ENCODE assay signal across 1 cellular context in the genomic region with DNA sequence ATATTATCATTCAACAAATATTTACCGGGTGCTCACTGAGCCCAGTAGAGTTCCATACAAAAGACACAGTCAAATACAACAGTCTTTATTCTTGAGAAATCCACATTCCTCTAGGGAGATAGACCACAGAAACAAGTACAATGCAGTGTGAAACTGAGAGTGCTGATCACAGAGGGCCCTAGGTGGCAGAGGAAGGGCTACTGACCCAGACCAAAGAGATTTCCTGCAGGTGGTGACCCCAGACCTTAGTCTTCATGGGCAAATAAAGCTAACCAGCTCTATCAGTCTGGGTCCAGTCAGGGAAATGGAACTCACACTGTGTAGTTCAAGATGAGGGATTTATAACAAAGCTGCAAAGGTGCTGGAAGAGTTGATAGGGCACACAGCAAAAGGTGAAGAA.
TF ChIP-seq lines count a peak whose summit lies in the region.

No MANE protein-coding gene starts in this region.

TF ChIP-seq in H1, 55 proteins besides CTCF, POLR2A, EP300 and RAD21:
- TF ChIP-seq CBX8 (IDR thresholded peaks at IDR 0.05; ENCODE audit: borderline replicate concordance, low read depth, low read length) (no peak), TCF12 (IDR thresholded peaks at IDR 0.05; ENCODE audit: low read depth, low read length) (no peak), TAF7 (optimal IDR thresholded peaks at IDR 0.05; ENCODE audit: borderline replicate concordance, low read depth, low read length) (no peak), SAP30 (IDR thresholded peaks at IDR 0.05; ENCODE audit: insufficient read depth, insufficient replicate concordance, low read length) (no peak), ZNF274 (IDR thresholded peaks at IDR 0.05; ENCODE audit: borderline replicate concordance, extremely low read depth, low read length) (no peak), TEAD4 (IDR thresholded peaks at IDR 0.05; ENCODE audit: low read depth, low read length) (no peak), YY1 (IDR thresholded peaks at IDR 0.05; ENCODE audit: low read depth, low read length) (no peak), BRCA1 (IDR thresholded peaks at IDR 0.05; ENCODE audit: low read depth, low read length) (no peak), HDAC6 (IDR thresholded peaks at IDR 0.05; ENCODE audit: low read depth, low read length) (no peak), SRF (IDR thresholded peaks at IDR 0.05; ENCODE audit: low read depth, low read length) (no peak), CHD1 (IDR thresholded peaks at IDR 0.05; ENCODE audit: low read depth, low read length) (no peak), KDM4A (IDR thresholded peaks at IDR 0.05; ENCODE audit: low read depth, low read length, severe bottlenecking) (no peak), SUZ12 (IDR thresholded peaks at IDR 0.05; ENCODE audit: low read length) (no peak), CBX5 (IDR thresholded peaks at IDR 0.05; ENCODE audit: low read depth, low read length) (no peak), KDM1A (IDR thresholded peaks at IDR 0.05; ENCODE audit: borderline replicate concordance, low read length) (no peak), PHF8 (conservative IDR thresholded peaks at IDR 0.05; ENCODE audit: low read depth, low read length) (no peak), RNF2 (IDR thresholded peaks at IDR 0.05; ENCODE audit: borderline replicate concordance, low read depth, low read length, missing control alignments, poor library complexity, severe bottlenecking) (no peak)
- TF ChIP-seq, protein P1, sequence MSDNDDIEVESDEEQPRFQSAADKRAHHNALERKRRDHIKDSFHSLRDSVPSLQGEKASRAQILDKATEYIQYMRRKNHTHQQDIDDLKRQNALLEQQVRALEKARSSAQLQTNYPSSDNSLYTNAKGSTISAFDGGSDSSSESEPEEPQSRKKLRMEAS (IDR thresholded peaks at IDR 0.05) = no peak
- TF ChIP-seq, protein P2, sequence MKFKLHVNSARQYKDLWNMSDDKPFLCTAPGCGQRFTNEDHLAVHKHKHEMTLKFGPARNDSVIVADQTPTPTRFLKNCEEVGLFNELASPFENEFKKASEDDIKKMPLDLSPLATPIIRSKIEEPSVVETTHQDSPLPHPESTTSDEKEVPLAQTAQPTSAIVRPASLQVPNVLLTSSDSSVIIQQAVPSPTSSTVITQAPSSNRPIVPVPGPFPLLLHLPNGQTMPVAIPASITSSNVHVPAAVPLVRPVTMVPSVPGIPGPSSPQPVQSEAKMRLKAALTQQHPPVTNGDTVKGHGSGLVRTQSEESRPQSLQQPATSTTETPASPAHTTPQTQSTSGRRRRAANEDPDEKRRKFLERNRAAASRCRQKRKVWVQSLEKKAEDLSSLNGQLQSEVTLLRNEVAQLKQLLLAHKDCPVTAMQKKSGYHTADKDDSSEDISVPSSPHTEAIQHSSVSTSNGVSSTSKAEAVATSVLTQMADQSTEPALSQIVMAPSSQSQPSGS (IDR thresholded peaks at IDR 0.05; ENCODE audit: low read length) = no peak
TF ChIP-seq in H1: peak in this region for 0.
